Comparison of ENCODE assay signal across 16 cellular contexts in the genomic region with DNA sequence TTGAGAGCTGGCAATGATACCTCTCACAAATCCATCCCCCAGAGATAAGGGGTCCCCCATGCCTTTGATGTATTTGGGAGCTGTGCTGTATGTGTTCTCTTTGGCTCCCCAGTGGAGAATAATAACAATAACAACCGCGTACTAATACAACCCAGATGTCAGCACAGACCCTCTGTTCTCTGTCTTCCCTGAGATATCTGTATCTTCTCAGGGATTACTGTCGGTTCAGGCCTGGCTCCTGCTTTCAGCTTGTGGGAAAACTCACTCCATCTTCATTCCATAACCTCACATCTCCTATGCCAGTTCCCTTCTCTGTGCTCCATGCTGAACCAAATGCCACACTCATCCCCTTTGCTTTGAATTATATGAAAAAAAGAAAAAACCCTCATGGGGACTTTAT.
DNase-seq lines count a peak whose midpoint lies in the region; ATAC-seq and TF ChIP-seq lines count a peak whose summit lies in the region.
"Had no signal": no experiment of that assay in that cellular context is flagged by ENCODE, and none has a peak within 500 bp of the region (broad histone marks: within the 10 kb centered on the region; RNA-seq: fewer than 3 reads in every experiment).

No MANE protein-coding gene starts in this region.

- BruUV-seq in Panc1 (replicated peaks; lab: Mats Ljungman, UMichigan) = no TSS peak

- no peaks in the 10 kb centered on the region for H3K9me3 ChIP-seq in Panc1 (ENCODE audit: control insufficient read depth, insufficient read depth, low read depth, low read length)
- H3K9me3 ChIP-seq: Caco-2 had no signal

- no peak overlapping the region for H3K4me2 ChIP-seq in GM23338

- no peak overlapping the region for H3K27ac ChIP-seq in GM23338 (ENCODE audit: low read depth)
- H3K27ac ChIP-seq in Panc1 (ENCODE audit: low read length) = peak overlapping the region; percentile 55; the same call in 1 of the 2 replicates
- H3K27ac ChIP-seq: C4-2B had no signal

- CTCF ChIA-PET in Panc1 (lab: Charles Lee) = no interaction called here

- H3K4me3 ChIP-seq in GM23338 (no peak overlapping the region), Panc1 (ENCODE audit: low read depth in 2 of 2, low read length in 2 of 2) (no peak overlapping the region), fibroblast of villous mesenchyme (ENCODE audit: low read depth, low read length) (no peak overlapping the region)

- intact Hi-C loops in Panc1 (cut with micrococcal nuclease; ENCODE audit: unreplicated experiment) = no loop called here

- H3K36me3 ChIP-seq in GM23338 (ENCODE audit: insufficient read depth) (no peaks in the 10 kb centered on the region), Panc1 (ENCODE audit: control insufficient read depth, insufficient read depth, low read length) (no peaks in the 10 kb centered on the region)

- peaks cover 6% of the 10 kb centered on the region for H3K4me1 ChIP-seq in GM23338 (ENCODE audit: insufficient read depth)
- peaks cover 4% of the 10 kb centered on the region; the same call in 1 of the 2 replicates for H3K4me1 ChIP-seq in Panc1 (ENCODE audit: control insufficient read depth, insufficient read depth, low read length)
- H3K4me1 ChIP-seq: Caco-2 had no signal

- peak overlapping the region; percentile 72; the same call in 1 of the 2 replicates for H2AFZ ChIP-seq in GM23338

- POLR2A ChIA-PET in Panc1 (lab: Charles Lee) = no interaction called here

- ATAC-seq in GM23338 (no peak), Panc1 (no peak)

- in situ Hi-C loops in Panc1 (cut with HindIII; ENCODE audit: low pct_unique_long_range_greater_than_20kb, low sequenced_read_pairs) = no loop called here

- H3K4me1 Mint-ChIP-seq in GM23338 (peaks cover 7% of the 10 kb centered on the region; the same call in 2 of the 3 replicates), chondrocyte (ENCODE audit: low read depth) (peaks cover 30% of the 10 kb centered on the region)

- TF ChIP-seq CTCF in GM23338 (conservative IDR thresholded peaks at IDR 0.05; ENCODE audit: low read depth in 2 of 2) (no peak), Panc1 (IDR thresholded peaks at IDR 0.05) (no peak), fibroblast of villous mesenchyme (IDR thresholded peaks at IDR 0.05; ENCODE audit: insufficient read depth, low read depth, low read length) (no peak), chondrocyte (IDR thresholded peaks at IDR 0.05) (no peak)

- no peaks in the 10 kb centered on the region for H3K36me3 Mint-ChIP-seq in GM23338 (ENCODE audit: low read depth)
- no peaks in the 10 kb centered on the region for H3K36me3 Mint-ChIP-seq in chondrocyte (ENCODE audit: low read depth)
- H3K36me3 Mint-ChIP-seq: IgD-negative memory B cell had no signal

- H3K27ac Mint-ChIP-seq in GM23338 (no peak overlapping the region), chondrocyte (ENCODE audit: unreplicated experiment) (no peak overlapping the region)
- H3K27ac Mint-ChIP-seq: CD4-positive, alpha-beta T cell; IgD-negative memory B cell had no signal

- H3F3A ChIP-seq in GM23338 (replicated peaks; ENCODE audit: low read depth) = no peaks in the 10 kb centered on the region

- H3K27me3 ChIP-seq in GM23338 (ENCODE audit: insufficient read depth) (no peaks in the 10 kb centered on the region), Panc1 (ENCODE audit: control insufficient read depth, insufficient read depth, low read length) (no peaks in the 10 kb centered on the region)

- no peaks in the 10 kb centered on the region for H3K79me2 ChIP-seq in GM23338 (replicated peaks; ENCODE audit: insufficient read depth)

- H3K9me3 Mint-ChIP-seq in GM23338 = no peaks in the 10 kb centered on the region
- no peaks in the 10 kb centered on the region for H3K9me3 Mint-ChIP-seq in chondrocyte (ENCODE audit: low read depth)
- H3K9me3 Mint-ChIP-seq: CD4-positive, alpha-beta T cell; IgD-negative memory B cell had no signal

- H3K4me3 Mint-ChIP-seq in GM23338 = no peak overlapping the region
- H3K4me3 Mint-ChIP-seq in chondrocyte (ENCODE audit: unreplicated experiment) = no peak overlapping the region
- H3K4me3 Mint-ChIP-seq: CD4-positive, alpha-beta T cell; IgD-negative memory B cell had no signal

- H3K27me3 Mint-ChIP-seq in GM23338 (ENCODE audit: insufficient read depth, low read depth, poor library complexity) = no peaks in the 10 kb centered on the region
- no peaks in the 10 kb centered on the region for H3K27me3 Mint-ChIP-seq in chondrocyte (ENCODE audit: low read depth)

- H4K20me1 ChIP-seq in GM23338 (replicated peaks; ENCODE audit: insufficient read depth) = no peaks in the 10 kb centered on the region

- no peaks in the 10 kb centered on the region for H3K9me2 ChIP-seq in GM23338 (ENCODE audit: insufficient read depth)

- DNase-seq in GM23338 (ENCODE audit: low spot score) = no peak
- DNase-seq in Panc1 (ENCODE audit: low read depth, low spot score) = no peak
- peak; percentile 69 for DNase-seq in fibroblast of villous mesenchyme (ENCODE audit: low read depth)
- DNase-seq in NCI-H187 treated with DMSO at 0.1 percent for 48 hours (lab: John Stamatoyannopoulos, UW) = no peak
- DNase-seq in stimulated activated CD8-positive, alpha-beta memory T cell treated with anti-CD3 and anti-CD28 coated beads, Interleukin-4, amount 100 ng/mL, for 48 hours = no peak
- DNase-seq in chondrocyte (ENCODE audit: low spot score) = no peak
- DNase-seq: AML-193; CD4-positive, alpha-beta T cell; DMS153; DMS79; GDM1; GOT3; H7 had no signal

TF ChIP-seq in GM23338, 12 proteins besides CTCF, POLR2A, EP300 and RAD21:
- TF ChIP-seq, protein P1, sequence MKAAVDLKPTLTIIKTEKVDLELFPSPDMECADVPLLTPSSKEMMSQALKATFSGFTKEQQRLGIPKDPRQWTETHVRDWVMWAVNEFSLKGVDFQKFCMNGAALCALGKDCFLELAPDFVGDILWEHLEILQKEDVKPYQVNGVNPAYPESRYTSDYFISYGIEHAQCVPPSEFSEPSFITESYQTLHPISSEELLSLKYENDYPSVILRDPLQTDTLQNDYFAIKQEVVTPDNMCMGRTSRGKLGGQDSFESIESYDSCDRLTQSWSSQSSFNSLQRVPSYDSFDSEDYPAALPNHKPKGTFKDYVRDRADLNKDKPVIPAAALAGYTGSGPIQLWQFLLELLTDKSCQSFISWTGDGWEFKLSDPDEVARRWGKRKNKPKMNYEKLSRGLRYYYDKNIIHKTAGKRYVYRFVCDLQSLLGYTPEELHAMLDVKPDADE (IDR thresholded peaks at IDR 0.05) = no peak
- TF ChIP-seq ZNF114 (CRISPR knock-in tag; IDR thresholded peaks at IDR 0.05) (no peak), REST (IDR thresholded peaks at IDR 0.05; ENCODE audit: unreplicated experiment) (no peak), EZH2 (IDR thresholded peaks at IDR 0.05; ENCODE audit: low read depth, unreplicated experiment) (no peak), JUNB (IDR thresholded peaks at IDR 0.05; ENCODE audit: unreplicated experiment) (no peak)
TF ChIP-seq in GM23338: peak in this region for 0.
